ENCODE assay signal across 24 cellular contexts in the genomic region with DNA sequence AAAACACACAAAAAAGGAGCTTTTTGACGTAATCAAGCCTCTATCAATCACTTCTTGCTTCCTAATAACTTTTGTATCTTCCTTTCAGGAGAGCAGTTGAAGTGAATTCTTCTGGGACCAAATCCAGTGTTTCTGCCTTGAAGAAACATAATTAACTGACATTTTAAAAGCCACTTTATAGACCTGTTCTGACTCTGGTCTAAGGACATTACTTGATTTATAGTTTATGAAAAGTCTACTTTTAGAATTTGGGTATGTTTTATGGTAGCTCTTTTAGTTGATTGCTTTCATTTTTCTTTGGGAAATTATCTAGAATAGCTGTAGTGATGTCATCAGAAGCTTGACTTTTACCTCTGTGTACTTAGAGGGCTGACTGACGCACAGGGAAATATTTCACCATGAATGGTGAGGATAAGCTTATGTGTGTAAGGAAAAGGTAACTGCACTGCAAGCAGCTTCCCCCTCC.
DNase-seq lines count a peak whose midpoint lies in the region; ATAC-seq and TF ChIP-seq lines count a peak whose summit lies in the region.
"Had no signal": no experiment of that assay in that cellular context is flagged by ENCODE, and none has a peak within 500 bp of the region (broad histone marks: within the 10 kb centered on the region; RNA-seq: fewer than 3 reads in every experiment).

No MANE protein-coding gene starts in this region.

- no peaks in the 10 kb centered on the region for H3K9me3 ChIP-seq in mesenchymal stem cell (ENCODE audit: control insufficient read depth, low read length)
- no peaks in the 10 kb centered on the region for H3K9me3 ChIP-seq in upper lobe of right lung
- H3K9me3 ChIP-seq: ovary, stomach, transverse colon had no signal

- no peak overlapping the region for H3K4me3 ChIP-seq in fibroblast of pulmonary artery (replicated peaks; ENCODE audit: low read depth, low read length)
- H3K4me3 ChIP-seq in mesenchymal stem cell (ENCODE audit: insufficient read depth in 1 of 2, low read depth in 1 of 2, low read length in 2 of 2) = no peak overlapping the region
- H3K4me3 ChIP-seq in upper lobe of right lung = no peak overlapping the region
- H3K4me3 ChIP-seq: K562, ovary, stomach, transverse colon had no signal

- H4K8ac ChIP-seq in mesenchymal stem cell (ENCODE audit: low read length) = no peak overlapping the region

- H3K36me3 Mint-ChIP-seq in activated T-cell treated with anti-CD3 and anti-CD28 coated beads, Interleukin-2, amount 50 U/mL, for 24 hours (ENCODE audit: low read depth) = no peaks in the 10 kb centered on the region
- H3K36me3 Mint-ChIP-seq: activated CD8-positive, alpha-beta memory T cell treated with anti-CD3 and anti-CD28 coated beads, Interleukin-2, amount 10 ng/mL, durations not matched to agents 7 days and 5 days; naive thymus-derived CD8-positive, alpha-beta T cell had no signal

- no peak overlapping the region for H2AK5ac ChIP-seq in mesenchymal stem cell (ENCODE audit: low read length, severe bottlenecking)

- peaks cover 2% of the 10 kb centered on the region for H3K9me3 Mint-ChIP-seq in activated T-cell treated with anti-CD3 and anti-CD28 coated beads, Interleukin-2, amount 50 U/mL, for 24 hours
- H3K9me3 Mint-ChIP-seq: activated CD4-positive, alpha-beta T cell treated with anti-CD3 and anti-CD28 coated beads, Interleukin-2, amount 10 ng/mL, durations not matched to agents 7 days and 5 days; activated naive CD4-positive, alpha-beta T cell treated with anti-CD3 and anti-CD28 coated beads for 36 hours; CD4-positive, alpha-beta T cell had no signal

- WGBS in mesenchymal stem cell = 64% methylated on average over 1 of the region's 2 CpGs

- no peak overlapping the region for H3K9ac ChIP-seq in mesenchymal stem cell (ENCODE audit: low read length)

- H3K79me1 ChIP-seq in mesenchymal stem cell (replicated peaks; ENCODE audit: low read length, poor library complexity, severe bottlenecking) = no peaks in the 10 kb centered on the region

- ATAC-seq in upper lobe of right lung = peak; percentile 40
- ATAC-seq in GM18517 (IDR thresholded peaks at IDR 0.05; ENCODE audit: unreplicated experiment) = no peak
- ATAC-seq: activated CD8-positive, alpha-beta memory T cell treated with anti-CD3 and anti-CD28 coated beads, Interleukin-2, amount 10 ng/mL, durations not matched to agents 7 days and 5 days; K562; naive thymus-derived CD8-positive, alpha-beta T cell had no signal

- H2BK12ac ChIP-seq in mesenchymal stem cell (ENCODE audit: low read length in 2 of 2) = no peak overlapping the region

- H4K91ac ChIP-seq in mesenchymal stem cell (ENCODE audit: low read length) = no peak overlapping the region

- intact Hi-C loops in upper lobe of right lung (cut with DNase I) = no loop called here

- no peak overlapping the region for H2BK120ac ChIP-seq in mesenchymal stem cell (ENCODE audit: low read depth, low read length)

- H2BK5ac ChIP-seq in mesenchymal stem cell (ENCODE audit: low read depth, low read length, poor library complexity, severe bottlenecking) = no peak overlapping the region

- no peak overlapping the region for H3K4me3 Mint-ChIP-seq in activated T-cell treated with anti-CD3 and anti-CD28 coated beads, Interleukin-2, amount 50 U/mL, for 24 hours
- H3K4me3 Mint-ChIP-seq: activated CD4-positive, alpha-beta T cell treated with anti-CD3 and anti-CD28 coated beads, Interleukin-2, amount 10 ng/mL, durations not matched to agents 7 days and 5 days; activated CD8-positive, alpha-beta memory T cell treated with anti-CD3 and anti-CD28 coated beads, Interleukin-2, amount 10 ng/mL, durations not matched to agents 7 days and 5 days; activated naive CD4-positive, alpha-beta T cell treated with anti-CD3 and anti-CD28 coated beads for 36 hours; CD4-positive, alpha-beta T cell; naive thymus-derived CD8-positive, alpha-beta T cell had no signal

- H3K27me3 ChIP-seq in mesenchymal stem cell (ENCODE audit: control insufficient read depth in 1 of 2, insufficient read depth in 1 of 2, low read length in 2 of 2) (no peaks in the 10 kb centered on the region), upper lobe of right lung (no peaks in the 10 kb centered on the region)
- H3K27me3 ChIP-seq: ovary, stomach, transverse colon had no signal

- H3K14ac ChIP-seq in mesenchymal stem cell (ENCODE audit: low read length in 2 of 2) = no peak overlapping the region

- no peak overlapping the region for H3K27ac Mint-ChIP-seq in activated T-cell treated with anti-CD3 and anti-CD28 coated beads, Interleukin-2, amount 50 U/mL, for 24 hours
- H3K27ac Mint-ChIP-seq: activated CD4-positive, alpha-beta T cell treated with anti-CD3 and anti-CD28 coated beads, Interleukin-2, amount 10 ng/mL, durations not matched to agents 7 days and 5 days; activated CD8-positive, alpha-beta memory T cell treated with anti-CD3 and anti-CD28 coated beads, Interleukin-2, amount 10 ng/mL, durations not matched to agents 7 days and 5 days; activated naive CD4-positive, alpha-beta T cell treated with anti-CD3 and anti-CD28 coated beads for 36 hours; CD4-positive, alpha-beta T cell; naive thymus-derived CD8-positive, alpha-beta T cell had no signal

- H3K23ac ChIP-seq in mesenchymal stem cell (ENCODE audit: low read length in 2 of 2) = no peak overlapping the region

- peak; percentile 26 for DNase-seq in NCI-H2029 (lab: John Stamatoyannopoulos, UW)
- no peak for DNase-seq in NCI-H2029 treated with DMSO at 0.1 percent for 48 hours (lab: John Stamatoyannopoulos, UW)
- DNase-seq in fibroblast of pulmonary artery (ENCODE audit: low read depth) = peak; percentile 7
- DNase-seq in mesenchymal stem cell = peak; percentile 71
- DNase-seq in upper lobe of right lung = no peak
- DNase-seq in HuH-7 (ENCODE audit: low spot score) = no peak
- no peak for DNase-seq in activated T-cell treated with anti-CD3 and anti-CD28 coated beads, Interleukin-2, amount 50 U/mL, for 24 hours
- DNase-seq: activated CD4-positive, alpha-beta T cell treated with anti-CD3 and anti-CD28 coated beads, Interleukin-2, amount 10 ng/mL, durations not matched to agents 7 days and 5 days; activated CD8-positive, alpha-beta memory T cell treated with anti-CD3 and anti-CD28 coated beads, Interleukin-2, amount 10 ng/mL, durations not matched to agents 7 days and 5 days; activated naive CD4-positive, alpha-beta T cell treated with anti-CD3 and anti-CD28 coated beads for 36 hours; CD4-positive, alpha-beta T cell; DMS153; naive thymus-derived CD8-positive, alpha-beta T cell; NCI-H1417; NCI-H2171 treated with DMSO at 0.1 percent for 48 hours; NCI-H69; ovary; stimulated activated CD8-positive, alpha-beta memory T cell treated with anti-CD3 and anti-CD28 coated beads, Interleukin-4, amount 100 ng/mL, for 48 hours; stomach; transverse colon had no signal

- H3K4ac ChIP-seq in mesenchymal stem cell (ENCODE audit: low read depth in 1 of 2, low read length in 2 of 2) = no peak overlapping the region

- no peak overlapping the region for H3K27ac ChIP-seq in mesenchymal stem cell (ENCODE audit: low read length, poor library complexity, severe bottlenecking)
- H3K27ac ChIP-seq in upper lobe of right lung = no peak overlapping the region
- H3K27ac ChIP-seq: 22Rv1, ovary, RWPE1, stomach, transverse colon had no signal

- H3K4me1 ChIP-seq in mesenchymal stem cell (ENCODE audit: control insufficient read depth, insufficient read depth, low read depth, low read length) (no peaks in the 10 kb centered on the region), upper lobe of right lung (peaks cover 20% of the 10 kb centered on the region)

- H2AFZ ChIP-seq in mesenchymal stem cell (ENCODE audit: low read depth, low read length) = no peak overlapping the region

- H3K4me2 ChIP-seq in mesenchymal stem cell (ENCODE audit: low read length, poor library complexity, severe bottlenecking) = no peak overlapping the region

- peaks cover 5% of the 10 kb centered on the region for H3K27me3 Mint-ChIP-seq in activated T-cell treated with anti-CD3 and anti-CD28 coated beads, Interleukin-2, amount 50 U/mL, for 24 hours
- H3K27me3 Mint-ChIP-seq: activated CD8-positive, alpha-beta memory T cell treated with anti-CD3 and anti-CD28 coated beads, Interleukin-2, amount 10 ng/mL, durations not matched to agents 7 days and 5 days had no signal

- no peak for TF ChIP-seq CTCF in fibroblast of pulmonary artery (IDR thresholded peaks at IDR 0.05; ENCODE audit: low read length, missing control alignments)
- TF ChIP-seq CTCF in upper lobe of right lung (IDR thresholded peaks at IDR 0.05) = no peak

- no peaks in the 10 kb centered on the region for H3K4me1 Mint-ChIP-seq in activated T-cell treated with anti-CD3 and anti-CD28 coated beads, Interleukin-2, amount 50 U/mL, for 24 hours (ENCODE audit: low read depth)
- H3K4me1 Mint-ChIP-seq: activated CD4-positive, alpha-beta T cell treated with anti-CD3 and anti-CD28 coated beads, Interleukin-2, amount 10 ng/mL, durations not matched to agents 7 days and 5 days; activated CD8-positive, alpha-beta memory T cell treated with anti-CD3 and anti-CD28 coated beads, Interleukin-2, amount 10 ng/mL, durations not matched to agents 7 days and 5 days; naive thymus-derived CD8-positive, alpha-beta T cell had no signal

- H2BK15ac ChIP-seq in mesenchymal stem cell (ENCODE audit: low read depth, poor library complexity, severe bottlenecking) = no peak overlapping the region

- no peak overlapping the region for H3K18ac ChIP-seq in mesenchymal stem cell (ENCODE audit: low read depth in 1 of 2, low read length in 2 of 2)

- H3K36me3 ChIP-seq in mesenchymal stem cell (ENCODE audit: control insufficient read depth in 1 of 2, insufficient read depth in 2 of 2, low read depth in 1 of 2, low read length in 2 of 2) (no peaks in the 10 kb centered on the region), upper lobe of right lung (no peaks in the 10 kb centered on the region)
- H3K36me3 ChIP-seq: ovary, stomach, transverse colon had no signal

Comparison
In these comparisons a context has a peak if more than half of its experiments do, and no peak if none do; other contexts are left out.
1. DNase-seq: peak in NCI-H2029 (single experiment), fibroblast of pulmonary artery (single experiment) and mesenchymal stem cell (single experiment); none in NCI-H2029 treated with DMSO at 0.1 percent for 48 hours (single experiment), upper lobe of right lung (single experiment), HuH-7 (single experiment) and activated T-cell treated with anti-CD3 and anti-CD28 coated beads, Interleukin-2, amount 50 U/mL, for 24 hours (single experiment).